Comparison of ENCODE assay signal across 12 cellular contexts in genomic region chr7:600935-601334, GRCh38.
A peak's percentile ranks its signal among the peaks of the same experiment; 100 is the strongest.
DNase-seq lines count a peak whose midpoint lies in the region; ATAC-seq and TF ChIP-seq lines count a peak whose summit lies in the region.
"Had no signal": no experiment of that assay in that cellular context is flagged by ENCODE, and none has a peak within 500 bp of the region (broad histone marks: within the 10 kb centered on the region; RNA-seq: fewer than 3 reads in every experiment).

No MANE protein-coding gene starts in this region.

- H3K79me2 ChIP-seq in GM23248 (ENCODE audit: insufficient read depth) = no peaks in the 10 kb centered on the region
- H3K79me2 ChIP-seq: parathyroid adenoma had no signal

- peak overlapping the region; percentile 65 to 98 for H3K27ac ChIP-seq in left lung
- peak overlapping the region; percentile 82 for H3K27ac ChIP-seq in suprapubic skin
- H3K27ac ChIP-seq in GM23248 = no peak overlapping the region
- H3K27ac ChIP-seq: parathyroid adenoma had no signal

- in situ Hi-C loops in GM23248 (cut with MboI) = no loop called here

- H3K27me3 ChIP-seq in left lung = no peaks in the 10 kb centered on the region
- H3K27me3 ChIP-seq in suprapubic skin = no peaks in the 10 kb centered on the region
- H3K27me3 ChIP-seq in GM23248 (replicated peaks; ENCODE audit: insufficient read depth) = no peaks in the 10 kb centered on the region
- H3K27me3 ChIP-seq: MG63 had no signal

- peak overlapping the region; percentile 100 for H3K27ac Mint-ChIP-seq in activated CD4-positive, alpha-beta T cell treated with anti-CD3 and anti-CD28 coated beads, Interleukin-2, amount 10 ng/mL, durations not matched to agents 24 days and 14 days
- peak overlapping the region; percentile 86 for H3K27ac Mint-ChIP-seq in activated T-helper 1 cell treated with anti-CD3 and anti-CD28 coated beads, Interleukin-12 subunit alpha, Interleukin-12 subunit beta, Interleukin-2, Interleukin-4 antibody, amounts not matched to agents 30 ng/mL and 10 ng/mL and 1 ng/mL, durations not matched to agents 14 hours and 24 hours and 36 hours

- ATAC-seq in left lung (no peak), GM21526 (IDR thresholded peaks at IDR 0.05; ENCODE audit: low FRiP score, unreplicated experiment) (no peak), HG03378 (IDR thresholded peaks at IDR 0.05; ENCODE audit: unreplicated experiment) (no peak)

- no peaks in the 10 kb centered on the region for H4K20me1 ChIP-seq in GM23248 (ENCODE audit: insufficient read depth)

- H3K4me2 ChIP-seq in GM23248 (ENCODE audit: unreplicated experiment) = no peak overlapping the region

- H3K9ac ChIP-seq in GM23248 = no peak overlapping the region
- H3K9ac ChIP-seq: parathyroid adenoma had no signal

- no peaks in the 10 kb centered on the region for H3K9me3 ChIP-seq in left lung
- H3K9me3 ChIP-seq in suprapubic skin = no peaks in the 10 kb centered on the region
- H3K9me3 ChIP-seq in GM23248 (ENCODE audit: low read depth) = no peaks in the 10 kb centered on the region
- H3K9me3 ChIP-seq: MG63 had no signal

- H3K4me1 ChIP-seq in left lung (peaks cover 4 to 46% of the 10 kb centered on the region in 2 donors), suprapubic skin (peaks cover 38% of the 10 kb centered on the region), GM23248 (ENCODE audit: insufficient read depth) (no peaks in the 10 kb centered on the region)
- H3K4me1 ChIP-seq: parathyroid adenoma had no signal

- TF ChIP-seq POLR2A in suprapubic skin (IDR thresholded peaks at IDR 0.05) = no peak

- H3K4me3 ChIP-seq in left lung (peak overlapping the region in 1 of 2 donors; percentile 24), suprapubic skin (peak overlapping the region; percentile 12), GM23248 (no peak overlapping the region)
- H3K4me3 ChIP-seq: lung, MG63 had no signal

- peaks cover 29% of the 10 kb centered on the region for H3K36me3 Mint-ChIP-seq in activated CD4-positive, alpha-beta T cell treated with anti-CD3 and anti-CD28 coated beads, Interleukin-2, amount 10 ng/mL, durations not matched to agents 24 days and 14 days (ENCODE audit: low read depth)
- peaks cover 9% of the 10 kb centered on the region for H3K36me3 Mint-ChIP-seq in activated T-helper 1 cell treated with anti-CD3 and anti-CD28 coated beads, Interleukin-12 subunit alpha, Interleukin-12 subunit beta, Interleukin-2, Interleukin-4 antibody, amounts not matched to agents 30 ng/mL and 10 ng/mL and 1 ng/mL, durations not matched to agents 14 hours and 24 hours and 36 hours (ENCODE audit: low read depth)

- no peak for TF ChIP-seq CTCF in left lung (IDR thresholded peaks at IDR 0.05)
- no peak for TF ChIP-seq CTCF in suprapubic skin (IDR thresholded peaks at IDR 0.05)

- peaks cover 39% of the 10 kb centered on the region for H3K4me1 Mint-ChIP-seq in activated CD4-positive, alpha-beta T cell treated with anti-CD3 and anti-CD28 coated beads, Interleukin-2, amount 10 ng/mL, durations not matched to agents 24 days and 14 days
- peaks cover 42% of the 10 kb centered on the region for H3K4me1 Mint-ChIP-seq in activated T-helper 1 cell treated with anti-CD3 and anti-CD28 coated beads, Interleukin-12 subunit alpha, Interleukin-12 subunit beta, Interleukin-2, Interleukin-4 antibody, amounts not matched to agents 30 ng/mL and 10 ng/mL and 1 ng/mL, durations not matched to agents 14 hours and 24 hours and 36 hours (ENCODE audit: low read depth)

- no peaks in the 10 kb centered on the region for H3K9me2 ChIP-seq in GM23248 (ENCODE audit: insufficient read depth)

- no peak overlapping the region for H2AFZ ChIP-seq in GM23248
- H2AFZ ChIP-seq: parathyroid adenoma had no signal

- peak overlapping the region; percentile 74 for H3K4me3 Mint-ChIP-seq in activated CD4-positive, alpha-beta T cell treated with anti-CD3 and anti-CD28 coated beads, Interleukin-2, amount 10 ng/mL, durations not matched to agents 24 days and 14 days
- H3K4me3 Mint-ChIP-seq in activated T-helper 1 cell treated with anti-CD3 and anti-CD28 coated beads, Interleukin-12 subunit alpha, Interleukin-12 subunit beta, Interleukin-2, Interleukin-4 antibody, amounts not matched to agents 30 ng/mL and 10 ng/mL and 1 ng/mL, durations not matched to agents 14 hours and 24 hours and 36 hours = peak overlapping the region; percentile 59

- H3K36me3 ChIP-seq in left lung (peaks cover 0 to 5% of the 10 kb centered on the region in 2 donors), suprapubic skin (peaks cover 7% of the 10 kb centered on the region), GM23248 (ENCODE audit: low read depth) (no peaks in the 10 kb centered on the region)
- H3K36me3 ChIP-seq: MG63 had no signal

- no peaks in the 10 kb centered on the region for H3F3A ChIP-seq in GM23248 (ENCODE audit: insufficient read depth)

- no peaks in the 10 kb centered on the region for H3K27me3 Mint-ChIP-seq in activated CD4-positive, alpha-beta T cell treated with anti-CD3 and anti-CD28 coated beads, Interleukin-2, amount 10 ng/mL, durations not matched to agents 24 days and 14 days
- H3K27me3 Mint-ChIP-seq in activated T-helper 1 cell treated with anti-CD3 and anti-CD28 coated beads, Interleukin-12 subunit alpha, Interleukin-12 subunit beta, Interleukin-2, Interleukin-4 antibody, amounts not matched to agents 30 ng/mL and 10 ng/mL and 1 ng/mL, durations not matched to agents 14 hours and 24 hours and 36 hours (ENCODE audit: insufficient read depth) = no peaks in the 10 kb centered on the region

- intact Hi-C loops in activated CD4-positive, alpha-beta T cell treated with anti-CD3 and anti-CD28 coated beads, Interleukin-2, amount 10 ng/mL, durations not matched to agents 24 days and 14 days (cut with micrococcal nuclease) = loop anchor here (1.0 to 10.0 kb wide), 8 partner anchors 8 to 321 kb away; partner anchors contain the start of genes DNAAF5, PDGFA and SUN1
- intact Hi-C loops in activated T-helper 1 cell treated with anti-CD3 and anti-CD28 coated beads, Interleukin-12 subunit alpha, Interleukin-12 subunit beta, Interleukin-2, Interleukin-4 antibody, amounts not matched to agents 30 ng/mL and 10 ng/mL and 1 ng/mL, durations not matched to agents 14 hours and 24 hours and 36 hours (cut with micrococcal nuclease) = loop anchor here (1.0 to 10.0 kb wide), 6 partner anchors 17 to 236 kb away; partner anchors contain the start of genes DNAAF5 and SUN1
- intact Hi-C loops in left lung (cut with DNase I) = no loop called here

- no peaks in the 10 kb centered on the region for H3K9me3 Mint-ChIP-seq in activated CD4-positive, alpha-beta T cell treated with anti-CD3 and anti-CD28 coated beads, Interleukin-2, amount 10 ng/mL, durations not matched to agents 24 days and 14 days
- no peaks in the 10 kb centered on the region for H3K9me3 Mint-ChIP-seq in activated T-helper 1 cell treated with anti-CD3 and anti-CD28 coated beads, Interleukin-12 subunit alpha, Interleukin-12 subunit beta, Interleukin-2, Interleukin-4 antibody, amounts not matched to agents 30 ng/mL and 10 ng/mL and 1 ng/mL, durations not matched to agents 14 hours and 24 hours and 36 hours

- WGBS in suprapubic skin = 92% methylated on average over 8 of the region's 19 CpGs
- WGBS in GM23248 (ENCODE audit: low coverage in 1 of 2, low lambda C conversion rate in 2 of 2, missing lambda C conversion rate in 2 of 2), 2 experiments = 89% methylated on average over 19 of the region's 19 CpGs

- no peak for TF ChIP-seq EP300 in suprapubic skin (IDR thresholded peaks at IDR 0.05)

- no peak for DNase-seq in activated CD4-positive, alpha-beta T cell treated with anti-CD3 and anti-CD28 coated beads, Interleukin-2, amount 10 ng/mL, durations not matched to agents 24 days and 14 days
- DNase-seq in activated CD4-positive, alpha-beta T cell treated with anti-CD3 and anti-CD28 coated beads, Interleukin-2, amount 50 U/mL, for 4 hours = no peak
- DNase-seq in activated T-helper 1 cell treated with anti-CD3 and anti-CD28 coated beads, Interleukin-12 subunit alpha, Interleukin-12 subunit beta, Interleukin-2, Interleukin-4 antibody, amounts not matched to agents 30 ng/mL and 10 ng/mL and 1 ng/mL, durations not matched to agents 14 hours and 24 hours and 36 hours (ENCODE audit: low spot score) = no peak
- DNase-seq in left lung = no peak
- peak in 1 of 2 donors; percentile 52 for DNase-seq in suprapubic skin (ENCODE audit: low spot score in 2 of 2)
- no peak for DNase-seq in GM23248
- DNase-seq: DMS 273 treated with DMSO at 0.1 percent for 48 hours, MG63 had no signal

Comparison
In these comparisons a context has a peak if more than half of its experiments do, and no peak if none do; other contexts are left out.
1. intact Hi-C loops: an anchor here in activated CD4-positive, alpha-beta T cell treated with anti-CD3 and anti-CD28 coated beads, Interleukin-2, amount 10 ng/mL, durations not matched to agents 24 days and 14 days (1.0 to 10.0 kb wide) and activated T-helper 1 cell treated with anti-CD3 and anti-CD28 coated beads, Interleukin-12 subunit alpha, Interleukin-12 subunit beta, Interleukin-2, Interleukin-4 antibody, amounts not matched to agents 30 ng/mL and 10 ng/mL and 1 ng/mL, durations not matched to agents 14 hours and 24 hours and 36 hours (1.0 to 10.0 kb wide); none called in left lung.